Comparison of ENCODE assay signal across 8 cellular contexts in genomic region chr2:70994055-70994444, GRCh38. TPM values are rescaled to one million over a fixed set of nuclear protein-coding genes. Genes with fewer than 3 reads are reported as not detected.
A peak's percentile ranks its signal among the peaks of the same experiment; 100 is the strongest.
DNase-seq lines count a peak whose midpoint lies in the region; ATAC-seq, FAIRE-seq and TF ChIP-seq lines count a peak whose summit lies in the region.

No MANE protein-coding gene starts in this region.

- no peaks in the 10 kb centered on the region for H3K36me3 Mint-ChIP-seq in activated naive CD8-positive, alpha-beta T cell

- TF ChIP-seq CTCF in AG09309 (IDR thresholded peaks at IDR 0.05; ENCODE audit: control insufficient read depth, insufficient read depth, low read depth, low read length, missing control alignments) (no peak), HEK293 (tag by site-specific recombination; IDR thresholded peaks at IDR 0.05) (peak; percentile 19; the same call in 1 of the 2 replicates), HepG2 (CRISPR knock-in tag; IDR thresholded peaks at IDR 0.05) (no peak), tibial artery (IDR thresholded peaks at IDR 0.05) (no peak)

- H3K4me1 Mint-ChIP-seq in activated naive CD8-positive, alpha-beta T cell (ENCODE audit: low read depth): peaks cover 26% of the 10 kb centered on the region

- H3K9me3 ChIP-seq in HEK293 (ENCODE audit: control insufficient read depth, insufficient read depth, low read depth, low read length) (no peaks in the 10 kb centered on the region), HepG2 (ENCODE audit: low read length) (no peaks in the 10 kb centered on the region), tibial artery (no peaks in the 10 kb centered on the region)

- H3K27ac ChIP-seq in HEK293 (ENCODE audit: extremely low read depth, low read depth, low read length) (peak overlapping the region; percentile 28; the same call in 1 of the 2 replicates), HepG2 (ENCODE audit: extremely low read length, insufficient read depth, low read length) (peak overlapping the region; percentile 61), tibial artery (peak overlapping the region; percentile 92 to 93)

- peaks cover 8% of the 10 kb centered on the region for H4K20me1 ChIP-seq in HepG2 (ENCODE audit: insufficient read depth, low read length)

- TF ChIP-seq POLR2A in HepG2 (IDR thresholded peaks at IDR 0.05; ENCODE audit: insufficient read depth in 1 of 2, low read depth in 2 of 2, low read length in 2 of 2): no peak

- peak overlapping the region; percentile 96 for H3K27ac Mint-ChIP-seq in activated naive CD8-positive, alpha-beta T cell

- no peaks in the 10 kb centered on the region for H3K9me3 Mint-ChIP-seq in activated naive CD8-positive, alpha-beta T cell (ENCODE audit: low read depth)

- no peak for TF ChIP-seq RAD21 in HepG2 (CRISPR knock-in tag; IDR thresholded peaks at IDR 0.05)

- peak overlapping the region; percentile 99 for H3K4me3 Mint-ChIP-seq in activated naive CD8-positive, alpha-beta T cell

- POLR2A ChIA-PET in HEK293 (lab: Yijun Ruan, JAX): no interaction called here
- POLR2A ChIA-PET in HepG2 (lab: Yijun Ruan, JAX): interaction anchor here (1.1 kb wide), 1 partner anchor 74 kb away, joined by 4 read pairs; the partner anchor contains the start of gene NAGK

- no peaks in the 10 kb centered on the region; a peak in 1 of 5 replicates for H3K27me3 ChIP-seq in HepG2 (ENCODE audit: control insufficient read depth in 1 of 2, insufficient read depth in 2 of 2, low read length in 2 of 2)
- no peaks in the 10 kb centered on the region for H3K27me3 ChIP-seq in tibial artery

- CTCF ChIA-PET in HEK293 (lab: Yijun Ruan, JAX): no interaction called here
- CTCF ChIA-PET in HepG2 (lab: Yijun Ruan, JAX; ENCODE audit: low intra/inter-chr PET ratio, low total read pairs): no interaction called here

- H3K4me2 ChIP-seq in HepG2 (ENCODE audit: low read depth, low read length): peak overlapping the region; percentile 97

- peak overlapping the region; percentile 92 for H3K9ac ChIP-seq in HepG2 (ENCODE audit: insufficient read depth, low read depth, low read length)

- no TSS peak for BruUV-seq in HepG2 (replicated peaks; lab: Mats Ljungman, UMichigan)

- no peak overlapping the region for H2AFZ ChIP-seq in HepG2 (ENCODE audit: low read length)

- intact Hi-C loops in HepG2 (cut with micrococcal nuclease; ENCODE audit: unreplicated experiment): no loop called here
- intact Hi-C loops in tibial artery (cut with DNase I; ENCODE audit: low total_unique reads): no loop called here

- TF ChIP-seq EP300 in HepG2 (IDR thresholded peaks at IDR 0.05; ENCODE audit: low read depth in 2 of 2, low read length in 2 of 2) (no peak), HepG2 (CRISPR knock-in tag; IDR thresholded peaks at IDR 0.05; ENCODE audit: borderline replicate concordance) (no peak)

- FAIRE-seq in HepG2 (lab: Jason Lieb, UNC): no peak

- peak; percentile 2 for ATAC-seq in HepG2
- no peak for ATAC-seq in GM18858 (IDR thresholded peaks at IDR 0.05; ENCODE audit: unreplicated experiment)
- no peak for ATAC-seq in GM19395 (IDR thresholded peaks at IDR 0.05; ENCODE audit: unreplicated experiment)

- H3K4me1 ChIP-seq in HEK293 (ENCODE audit: control insufficient read depth, insufficient read depth, low read length) (no peaks in the 10 kb centered on the region), HepG2 (ENCODE audit: insufficient read depth, low read length) (peaks cover 40% of the 10 kb centered on the region), tibial artery (peaks cover 0 to 42% (median 26%) of the 10 kb centered on the region in 4 donors)

- DNase-seq in AG09309 (ENCODE audit: low read depth) (no peak), HepG2 (ENCODE audit: low spot score) (no peak), tibial artery (no peak), ecto neural progenitor cell (ENCODE audit: low spot score) (no peak)

- no peaks in the 10 kb centered on the region for H3K27me3 Mint-ChIP-seq in activated naive CD8-positive, alpha-beta T cell

- H3K36me3 ChIP-seq in HEK293 (ENCODE audit: control insufficient read depth in 2 of 2, insufficient read depth in 1 of 2, low read length in 2 of 2): peaks cover 0 to 33% of the 10 kb centered on the region in 2 experiments; a peak in 1 of 3 replicates
- H3K36me3 ChIP-seq in HepG2 (replicated peaks in 1 of 2; ENCODE audit: control insufficient read depth in 1 of 2, insufficient read depth in 2 of 2, low read length in 2 of 2): peaks cover 17 to 26% of the 10 kb centered on the region in 2 experiments
- peaks cover 6 to 32% (median 28%) of the 10 kb centered on the region in 3 donors for H3K36me3 ChIP-seq in tibial artery

- peak overlapping the region; percentile 78 for H3K4me3 ChIP-seq in AG09309 (ENCODE audit: control insufficient read depth, low read depth, low read length)
- H3K4me3 ChIP-seq in HEK293 (ENCODE audit: low read depth, low read length): peak overlapping the region; percentile 97
- H3K4me3 ChIP-seq in HepG2 (replicated peaks in 1 of 3; ENCODE audit: insufficient read depth in 1 of 3, low read depth in 2 of 3, low read length in 3 of 3): peak overlapping the region; percentile 65 to 96 (median 86)
- H3K4me3 ChIP-seq in tibial artery: peak overlapping the region; percentile 96 to 98

- WGBS in HepG2 (ENCODE audit: low lambda C conversion rate): under 1% methylated on average over 12 of the region's 19 CpGs

- in situ Hi-C loops in HepG2 (cut with HindIII; ENCODE audit: extremely low pct_ligation_motif_present, low pct_unique_long_range_greater_than_20kb): no loop called here

- peaks cover 19% of the 10 kb centered on the region for H3K79me2 ChIP-seq in HepG2 (ENCODE audit: insufficient read depth, low read length)

RNA-seq across cellular contexts. Expression of gene TEX261, which starts 0.6 kb away (rescaled TPM):
- total RNA-seq in HepG2 (2016; rRNA removed; fragmentation: Illumina TruSeq; extraction: Trizol): 36.0 and 43.8 TPM in 2 replicates
- 13.1 and 17.4 TPM in 2 replicates for total RNA-seq in HepG2 (2016; cell fraction: cytosol; rRNA removed; fragmentation: Illumina TruSeq; extraction: Trizol; ENCODE audit: low read depth)
- total RNA-seq in HepG2 (2016; cell fraction: insoluble cytoplasmic fraction; rRNA removed; fragmentation: Illumina TruSeq; extraction: Trizol): 32.9 and 42.2 TPM in 2 replicates
- 49.5 and 51.8 TPM in 2 replicates for total RNA-seq in HepG2 (2016; cell fraction: membrane; rRNA removed; fragmentation: Illumina TruSeq; extraction: Trizol)
- 41.0 and 45.3 TPM in 2 replicates for total RNA-seq in HepG2 (2016; cell fraction: nucleus; rRNA removed; fragmentation: Illumina TruSeq; extraction: Trizol)
- polyA plus RNA-seq in HepG2 (2011; rRNA removed): 68.7 and 78.7 TPM in 2 replicates
- 67.6 and 76.6 TPM in 2 replicates for polyA plus RNA-seq in HepG2 (2011; cell fraction: cytosol; rRNA removed)
- 59.4 and 73.5 TPM in 2 replicates for polyA plus RNA-seq in HepG2 (2011; cell fraction: nucleus; rRNA removed)
- 40.8 and 51.3 TPM in 2 replicates for polyA plus RNA-seq in HepG2 (2012)
- polyA plus RNA-seq in HepG2 (2016; cell fraction: cytosol; fragmentation: Illumina TruSeq; extraction: Trizol; ENCODE audit: low read depth): 25.7 and 32.7 TPM in 2 replicates
- 52.6 and 59.2 TPM in 2 replicates for polyA plus RNA-seq in HepG2 (2016; cell fraction: insoluble cytoplasmic fraction; fragmentation: Illumina TruSeq; extraction: Trizol; ENCODE audit: low read depth)
- polyA plus RNA-seq in HepG2 (2016; cell fraction: membrane; fragmentation: Illumina TruSeq; extraction: Trizol; ENCODE audit: low read depth): 72.7 and 76.3 TPM in 2 replicates
- 82.4 and 86.0 TPM in 2 replicates for polyA plus RNA-seq in HepG2 (2016; cell fraction: nucleus; fragmentation: Illumina TruSeq; extraction: Trizol; ENCODE audit: insufficient read depth, low read depth)
- 90.8 and 137 TPM in 2 replicates for polyA minus RNA-seq in HepG2 (2011; rRNA and poly(A)+ RNA removed; ENCODE audit: low replicate concordance)
- 27.5 and 29.3 TPM in 2 replicates for polyA minus RNA-seq in HepG2 (2011; cell fraction: cytosol; rRNA and poly(A)+ RNA removed)
- 23.2 and 28.1 TPM in 2 replicates for polyA minus RNA-seq in HepG2 (2011; cell fraction: nucleus; rRNA and poly(A)+ RNA removed)

RNA-seq across cellular contexts. Expression of gene ANKRD53, which starts 15.6 kb away (rescaled TPM):
- not detected in 2 replicates for total RNA-seq in HepG2 (2016; rRNA removed; fragmentation: Illumina TruSeq; extraction: Trizol)
- total RNA-seq in HepG2 (2016; cell fraction: cytosol; rRNA removed; fragmentation: Illumina TruSeq; extraction: Trizol; ENCODE audit: low read depth): not detected in 2 replicates
- 0.09 TPM in 1 of 2 replicates, not detected in the other for total RNA-seq in HepG2 (2016; cell fraction: insoluble cytoplasmic fraction; rRNA removed; fragmentation: Illumina TruSeq; extraction: Trizol)
- total RNA-seq in HepG2 (2016; cell fraction: membrane; rRNA removed; fragmentation: Illumina TruSeq; extraction: Trizol): not detected in 2 replicates
- total RNA-seq in HepG2 (2016; cell fraction: nucleus; rRNA removed; fragmentation: Illumina TruSeq; extraction: Trizol): 0.66 TPM in 1 of 2 replicates, not detected in the other
- 0.12 and 0.15 TPM in 2 replicates for polyA plus RNA-seq in HepG2 (2011; rRNA removed)
- polyA plus RNA-seq in HepG2 (2011; cell fraction: cytosol; rRNA removed): 0.25 TPM in 1 of 2 replicates, not detected in the other
- polyA plus RNA-seq in HepG2 (2011; cell fraction: nucleus; rRNA removed): 0.14 and 0.62 TPM in 2 replicates
- 0.08 TPM in 1 of 2 replicates, not detected in the other for polyA plus RNA-seq in HepG2 (2012)
- 0.08 and 0.27 TPM in 2 replicates for polyA plus RNA-seq in HepG2 (2016; cell fraction: cytosol; fragmentation: Illumina TruSeq; extraction: Trizol; ENCODE audit: low read depth)
- polyA plus RNA-seq in HepG2 (2016; cell fraction: insoluble cytoplasmic fraction; fragmentation: Illumina TruSeq; extraction: Trizol; ENCODE audit: low read depth): not detected in 2 replicates
- polyA plus RNA-seq in HepG2 (2016; cell fraction: membrane; fragmentation: Illumina TruSeq; extraction: Trizol; ENCODE audit: low read depth): 0.20 and 0.53 TPM in 2 replicates
- polyA plus RNA-seq in HepG2 (2016; cell fraction: nucleus; fragmentation: Illumina TruSeq; extraction: Trizol; ENCODE audit: insufficient read depth, low read depth): 0.42 and 0.69 TPM in 2 replicates
- polyA minus RNA-seq in HepG2 (2011; rRNA and poly(A)+ RNA removed; ENCODE audit: low replicate concordance): not detected in 2 replicates
- polyA minus RNA-seq in HepG2 (2011; cell fraction: cytosol; rRNA and poly(A)+ RNA removed): not detected in 2 replicates
- not detected in 2 replicates for polyA minus RNA-seq in HepG2 (2011; cell fraction: nucleus; rRNA and poly(A)+ RNA removed)

RNA-seq across cellular contexts. Expression of gene ATP6V1B1, which starts 58.4 kb away (rescaled TPM):
- total RNA-seq in HepG2 (2016; rRNA removed; fragmentation: Illumina TruSeq; extraction: Trizol): 0.58 TPM in 1 of 2 replicates, not detected in the other
- not detected in 2 replicates for total RNA-seq in HepG2 (2016; cell fraction: cytosol; rRNA removed; fragmentation: Illumina TruSeq; extraction: Trizol; ENCODE audit: low read depth)
- total RNA-seq in HepG2 (2016; cell fraction: insoluble cytoplasmic fraction; rRNA removed; fragmentation: Illumina TruSeq; extraction: Trizol): 0.37 and 1.5 TPM in 2 replicates
- not detected in 2 replicates for total RNA-seq in HepG2 (2016; cell fraction: membrane; rRNA removed; fragmentation: Illumina TruSeq; extraction: Trizol)
- 2.3 and 2.4 TPM in 2 replicates for total RNA-seq in HepG2 (2016; cell fraction: nucleus; rRNA removed; fragmentation: Illumina TruSeq; extraction: Trizol)
- polyA plus RNA-seq in HepG2 (2011; rRNA removed): 1.6 and 1.8 TPM in 2 replicates
- 0.21 and 0.30 TPM in 2 replicates for polyA plus RNA-seq in HepG2 (2011; cell fraction: cytosol; rRNA removed)
- 24.4 and 25.8 TPM in 2 replicates for polyA plus RNA-seq in HepG2 (2011; cell fraction: nucleus; rRNA removed)
- polyA plus RNA-seq in HepG2 (2012): 1.7 and 2.1 TPM in 2 replicates
- 0.07 and 0.08 TPM in 2 replicates for polyA plus RNA-seq in HepG2 (2016; cell fraction: cytosol; fragmentation: Illumina TruSeq; extraction: Trizol; ENCODE audit: low read depth)
- 0.31 TPM in 1 of 2 replicates, not detected in the other for polyA plus RNA-seq in HepG2 (2016; cell fraction: insoluble cytoplasmic fraction; fragmentation: Illumina TruSeq; extraction: Trizol; ENCODE audit: low read depth)
- 0.12 TPM in 1 of 2 replicates, not detected in the other for polyA plus RNA-seq in HepG2 (2016; cell fraction: membrane; fragmentation: Illumina TruSeq; extraction: Trizol; ENCODE audit: low read depth)
- polyA plus RNA-seq in HepG2 (2016; cell fraction: nucleus; fragmentation: Illumina TruSeq; extraction: Trizol; ENCODE audit: insufficient read depth, low read depth): 7.8 and 11.0 TPM in 2 replicates
- 0.18 TPM in 1 of 2 replicates, not detected in the other for polyA minus RNA-seq in HepG2 (2011; rRNA and poly(A)+ RNA removed; ENCODE audit: low replicate concordance)
- polyA minus RNA-seq in HepG2 (2011; cell fraction: cytosol; rRNA and poly(A)+ RNA removed): not detected in 2 replicates
- 1.5 and 3.5 TPM in 2 replicates for polyA minus RNA-seq in HepG2 (2011; cell fraction: nucleus; rRNA and poly(A)+ RNA removed)

Comparison
In these comparisons a context has a peak if more than half of its experiments do, and no peak if none do; other contexts are left out.
1. H3K27ac ChIP-seq: peak in every context shown above with its lines; median percentile 92 in tibial artery; 61 in HepG2; 28 in HEK293.